In genomic region chrX:12791253-12792228, GRCh38 we compare ENCODE assay signal across 8 cellular contexts. TPM values are rescaled to one million over a fixed set of nuclear protein-coding genes. Genes with fewer than 3 reads are reported as not detected.
DNase-seq lines count a peak whose midpoint lies in the region; ATAC-seq and TF ChIP-seq lines count a peak whose summit lies in the region.

PRPS2 (plus strand) TSS chrX:12791412; CDS start chrX:12791498, 86 bp downstream.

- peak within 1 kb of the TSS; percentile 64 for H3K27ac Mint-ChIP-seq in central memory CD8-positive, alpha-beta T cell (ENCODE audit: low read depth)

- intact Hi-C loops in left colon (cut with DNase I, micrococcal nuclease), result no loop called here

- in situ Hi-C loops in GM13977 (cut with MboI; ENCODE audit: low pct_unique_long_range_greater_than_20kb, low sequenced_read_pairs, unreplicated experiment), result no loop called here

- H3K36me3 Mint-ChIP-seq in central memory CD8-positive, alpha-beta T cell (ENCODE audit: insufficient read depth), result peaks cover 7% of the 10 kb centered on the region

- no peaks in the 10 kb centered on the region for H3K9me3 Mint-ChIP-seq in central memory CD8-positive, alpha-beta T cell

- H3K4me3 Mint-ChIP-seq in central memory CD8-positive, alpha-beta T cell, result peak within 1 kb of the TSS; percentile 80

- no peak for TF ChIP-seq CTCF in GM13977 (IDR thresholded peaks at IDR 0.05; ENCODE audit: extremely low read depth, insufficient read depth, missing control alignments)

- ATAC-seq in HG02623 (IDR thresholded peaks at IDR 0.05; ENCODE audit: unreplicated experiment), result peak; percentile 75
- peak; percentile 74 for ATAC-seq in central memory CD8-positive, alpha-beta T cell (replicated peaks; ENCODE audit: extremely low read depth, poor library complexity, severe bottlenecking)
- peak; percentile 94 for ATAC-seq in left colon

- peaks cover 17% of the 10 kb centered on the region for H3K4me1 Mint-ChIP-seq in central memory CD8-positive, alpha-beta T cell

- no peaks in the 10 kb centered on the region for H3K27me3 Mint-ChIP-seq in central memory CD8-positive, alpha-beta T cell

- peak; percentile 85 for DNase-seq in GM13977 (ENCODE audit: low spot score)
- peak; percentile 23 to 30 for DNase-seq in NCI-H1930 (lab: John Stamatoyannopoulos, UW)
- DNase-seq in activated CD4-positive, CD25-positive, alpha-beta regulatory T cell treated with anti-CD3 and anti-CD28 coated beads, Interleukin-2, amount 50 U/mL, for 16 hours (ENCODE audit: low read depth, low spot score), result peak; percentile 17
- peak; percentile 33 to 44 for DNase-seq in central memory CD8-positive, alpha-beta T cell (ENCODE audit: low spot score in 2 of 2)
- DNase-seq in left colon, result peak; percentile 77 to 81
- peak; percentile 69 for DNase-seq in stimulated activated CD4-positive, alpha-beta T cell treated with anti-CD3 and anti-CD28 coated beads, Interleukin-1b, Interleukin-23, amount 100 ng/mL, for 48 hours
- no peak for DNase-seq in GF-D8 (lab: John Stamatoyannopoulos, UW)

RNA-seq across cellular contexts. Expression of gene PRPS2, which starts in this region (rescaled TPM):
- total RNA-seq in left colon, result 10 to 100 TPM; 45.1 to 57.0 TPM
